ENCODE assay signal across 8 cellular contexts in genomic region chr1:961132-961652, GRCh38. TPM values are rescaled to one million over a fixed set of nuclear protein-coding genes. Genes with fewer than 3 reads are reported as not detected.
DNase-seq lines count a peak whose midpoint lies in the region; ATAC-seq and TF ChIP-seq lines count a peak whose summit lies in the region.

No MANE protein-coding gene starts in this region.

- H2BK5ac ChIP-seq in neuronal stem cell (ENCODE audit: low read length), result no peak overlapping the region

- no peak overlapping the region for H3K27ac ChIP-seq in CD4-positive, alpha-beta T cell (ENCODE audit: low read depth, low read length)
- no peak overlapping the region for H3K27ac ChIP-seq in ectodermal cell (ENCODE audit: insufficient read depth, low read depth, low read length, poor library complexity, severe bottlenecking)
- H3K27ac ChIP-seq in neuronal stem cell (replicated peaks; ENCODE audit: low read length), result no peak overlapping the region

- H3K14ac ChIP-seq in neuronal stem cell (ENCODE audit: low read length), result peak overlapping the region; percentile 56

- H2AFZ ChIP-seq in neuronal stem cell (ENCODE audit: low read length), result peak overlapping the region; percentile 90

- H3K27me3 ChIP-seq in CD4-positive, alpha-beta T cell (ENCODE audit: control insufficient read depth, insufficient read depth, low read length), result no peaks in the 10 kb centered on the region
- H3K27me3 ChIP-seq in ectodermal cell (ENCODE audit: control insufficient read depth, insufficient read depth, low read length, poor library complexity, severe bottlenecking) (peaks cover 35% of the 10 kb centered on the region), neuronal stem cell (ENCODE audit: control insufficient read depth in 3 of 3, insufficient read depth in 3 of 3, low read depth in 1 of 3, low read length in 3 of 3) (peaks cover 4 to 28% (median 6%) of the 10 kb centered on the region in 3 experiments)

- H3K9me3 Mint-ChIP-seq in CD4-positive, alpha-beta T cell, result no peaks in the 10 kb centered on the region

- peak overlapping the region; percentile 93 for H3K4me2 ChIP-seq in neuronal stem cell (ENCODE audit: insufficient read depth, low read length, poor library complexity, severe bottlenecking)

- no peak overlapping the region for H2BK120ac ChIP-seq in neuronal stem cell (ENCODE audit: low read depth, low read length)

- H3K4me1 ChIP-seq in ectodermal cell (ENCODE audit: control insufficient read depth, insufficient read depth, low read length) (peaks cover under 1% of the 10 kb centered on the region), neuronal stem cell (ENCODE audit: control insufficient read depth in 2 of 2, insufficient read depth in 1 of 2, low read depth in 1 of 2, low read length in 2 of 2) (peaks cover 1 to 5% of the 10 kb centered on the region in 2 donors)

- POLR2A ChIA-PET in CD4-positive, alpha-beta T cell (lab: Charles Lee), result no interaction called here

- intact Hi-C loops in CD4-positive, alpha-beta T cell (cut with DNase I, micrococcal nuclease), result no loop called here

- no peak for TF ChIP-seq CTCF in CD4-positive, alpha-beta T cell (IDR thresholded peaks at IDR 0.05)
- no peak for TF ChIP-seq CTCF in LNCaP clone FGC (IDR thresholded peaks at IDR 0.05; ENCODE audit: control insufficient read depth, extremely low read depth, insufficient read depth)

- CTCF ChIA-PET in CD4-positive, alpha-beta T cell (lab: Charles Lee), result no interaction called here

- H4K91ac ChIP-seq in neuronal stem cell (ENCODE audit: low read depth, low read length, poor library complexity), result no peak overlapping the region

- H3K27ac Mint-ChIP-seq in CD4-positive, alpha-beta T cell, result no peak overlapping the region

- H2BK12ac ChIP-seq in neuronal stem cell (ENCODE audit: low read length), result no peak overlapping the region

- H4K8ac ChIP-seq in neuronal stem cell (ENCODE audit: low read depth, low read length), result no peak overlapping the region

- WGBS in ectodermal cell, 2 experiments, result 31% methylated on average over 54 of the region's 54 CpGs
- no CpG with 5 or more reads among the region's 54 CpGs for WGBS in neuronal stem cell (ENCODE audit: extremely low coverage in 2 of 2, insufficient read length in 2 of 2, insufficient replicate concordance in 1 of 2), 2 donors

- H3K4me1 Mint-ChIP-seq in CD4-positive, alpha-beta T cell (ENCODE audit: low read depth), result peaks cover 16% of the 10 kb centered on the region

- H3K79me1 ChIP-seq in neuronal stem cell (ENCODE audit: low read depth, low read length), result peaks cover 11% of the 10 kb centered on the region

- peak overlapping the region; percentile 77 for H3K9ac ChIP-seq in neuronal stem cell (ENCODE audit: low read depth, low read length, poor library complexity)

- peak overlapping the region; percentile 87 for H3K18ac ChIP-seq in neuronal stem cell (ENCODE audit: low read length)

- no peak for DNase-seq in CD4-positive, alpha-beta T cell
- DNase-seq in LNCaP clone FGC (ENCODE audit: low read depth), result no peak
- no peak for DNase-seq in neuronal stem cell (ENCODE audit: low spot score)
- DNase-seq in activated CD8-positive, alpha-beta memory T cell treated with anti-CD3 and anti-CD28 coated beads, Interleukin-2, amount 50 U/mL, for 48 hours, result no peak
- DNase-seq in AG08395 (ENCODE audit: low spot score), result no peak

- H3K23ac ChIP-seq in neuronal stem cell (ENCODE audit: low read depth, low read length, poor library complexity), result peak overlapping the region; percentile 89

- H2AK5ac ChIP-seq in neuronal stem cell (ENCODE audit: low read depth, low read length), result peak overlapping the region; percentile 43

- H2BK15ac ChIP-seq in neuronal stem cell (ENCODE audit: low read length), result peak overlapping the region; percentile 1

- H3K36me3 Mint-ChIP-seq in CD4-positive, alpha-beta T cell (ENCODE audit: low read depth), result peaks cover 18% of the 10 kb centered on the region

- no peaks in the 10 kb centered on the region for H3K27me3 Mint-ChIP-seq in CD4-positive, alpha-beta T cell

- H3K4ac ChIP-seq in neuronal stem cell (ENCODE audit: low read length), result no peak overlapping the region

- H3K4me3 ChIP-seq in LNCaP clone FGC (ENCODE audit: low read depth, low read length) (peak overlapping the region; percentile 64), ectodermal cell (ENCODE audit: insufficient read depth, low read depth, low read length) (peak overlapping the region; percentile 66), neuronal stem cell (ENCODE audit: low read length in 2 of 2) (peak overlapping the region; percentile 64 to 94)

- ATAC-seq in CD4-positive, alpha-beta T cell (ENCODE audit: poor library complexity), result no peak
- ATAC-seq in HG03280 (IDR thresholded peaks at IDR 0.05; ENCODE audit: unreplicated experiment) (no peak), HG03354 (IDR thresholded peaks at IDR 0.05; ENCODE audit: poor library complexity, severe bottlenecking, unreplicated experiment) (no peak)

- H3K36me3 ChIP-seq in ectodermal cell (ENCODE audit: control insufficient read depth, insufficient read depth, low read length) (peaks cover 5% of the 10 kb centered on the region), neuronal stem cell (replicated peaks in 1 of 2; ENCODE audit: control insufficient read depth in 2 of 2, insufficient read depth in 2 of 2, low read length in 2 of 2) (peaks cover 16 to 41% of the 10 kb centered on the region in 2 donors)

- peak overlapping the region; percentile 82 for H3K4me3 Mint-ChIP-seq in CD4-positive, alpha-beta T cell

- no peaks in the 10 kb centered on the region for H3K9me3 ChIP-seq in CD4-positive, alpha-beta T cell (ENCODE audit: control insufficient read depth, low read length)
- H3K9me3 ChIP-seq in ectodermal cell (ENCODE audit: control insufficient read depth, low read length) (no peaks in the 10 kb centered on the region), neuronal stem cell (replicated peaks in 1 of 2; ENCODE audit: control insufficient read depth in 2 of 2, insufficient read depth in 1 of 2, low read depth in 1 of 2, low read length in 2 of 2) (no peaks in the 10 kb centered on the region)

RNA-seq across cellular contexts. Expression of gene KLHL17, which starts 0.8 kb away (rescaled TPM):
- 10 to 100 TPM; 13.9 TPM for total RNA-seq in CD4-positive, alpha-beta T cell
- 27.9 TPM for polyA plus RNA-seq in ectodermal cell (2013, experiment 1 of 4)
- polyA plus RNA-seq in ectodermal cell (2013, experiment 2 of 4), result 23.2 TPM
- polyA plus RNA-seq in ectodermal cell (2013, experiment 3 of 4), result 24.3 TPM
- 26.7 TPM for polyA plus RNA-seq in ectodermal cell (2013, experiment 4 of 4)
- 22.0 TPM for polyA plus RNA-seq in neuronal stem cell (2013, experiment 1 of 2)
- 20.9 TPM for polyA plus RNA-seq in neuronal stem cell (2013, experiment 2 of 2)

RNA-seq across cellular contexts. Expression of gene NOC2L, which starts 2.1 kb away (rescaled TPM):
- 10 to 100 TPM; 50.2 to 52.0 TPM for total RNA-seq in CD4-positive, alpha-beta T cell
- 90.0 TPM for polyA plus RNA-seq in ectodermal cell (2013, experiment 1 of 4)
- 87.3 TPM for polyA plus RNA-seq in ectodermal cell (2013, experiment 2 of 4)
- 58.0 TPM for polyA plus RNA-seq in ectodermal cell (2013, experiment 3 of 4)
- polyA plus RNA-seq in ectodermal cell (2013, experiment 4 of 4), result 57.1 TPM
- 33.5 TPM for polyA plus RNA-seq in neuronal stem cell (2013, experiment 1 of 2)
- 32.6 TPM for polyA plus RNA-seq in neuronal stem cell (2013, experiment 2 of 2)

RNA-seq across cellular contexts. Expression of gene PLEKHN1, which starts 5.1 kb away (rescaled TPM):
- total RNA-seq in CD4-positive, alpha-beta T cell, result under 1 TPM; 0.69 to 0.95 TPM
- polyA plus RNA-seq in ectodermal cell (2013, experiment 1 of 4), result not detected
- polyA plus RNA-seq in ectodermal cell (2013, experiment 2 of 4), result 0.14 TPM
- polyA plus RNA-seq in ectodermal cell (2013, experiment 3 of 4), result not detected
- polyA plus RNA-seq in ectodermal cell (2013, experiment 4 of 4), result 0.08 TPM
- 0.07 TPM for polyA plus RNA-seq in neuronal stem cell (2013, experiment 1 of 2)
- polyA plus RNA-seq in neuronal stem cell (2013, experiment 2 of 2), result 0.03 TPM

RNA-seq across cellular contexts. Expression of gene PERM1, which starts 20.7 kb away (rescaled TPM):
- not detected for total RNA-seq in CD4-positive, alpha-beta T cell
- polyA plus RNA-seq in ectodermal cell (2013, experiment 1 of 4), result not detected
- not detected for polyA plus RNA-seq in ectodermal cell (2013, experiment 2 of 4)
- polyA plus RNA-seq in ectodermal cell (2013, experiment 3 of 4), result not detected
- polyA plus RNA-seq in ectodermal cell (2013, experiment 4 of 4), result not detected
- not detected for polyA plus RNA-seq in neuronal stem cell (2013, experiment 1 of 2)
- 0.01 TPM for polyA plus RNA-seq in neuronal stem cell (2013, experiment 2 of 2)

RNA-seq across cellular contexts. Expression of gene SAMD11, which starts 37.5 kb away (rescaled TPM):
- total RNA-seq in CD4-positive, alpha-beta T cell, result not detected
- 5.1 TPM for polyA plus RNA-seq in ectodermal cell (2013, experiment 1 of 4)
- polyA plus RNA-seq in ectodermal cell (2013, experiment 2 of 4), result 4.9 TPM
- 10.0 TPM for polyA plus RNA-seq in ectodermal cell (2013, experiment 3 of 4)
- polyA plus RNA-seq in ectodermal cell (2013, experiment 4 of 4), result 10.2 TPM
- polyA plus RNA-seq in neuronal stem cell (2013, experiment 1 of 2), result 0.21 TPM
- 0.32 TPM for polyA plus RNA-seq in neuronal stem cell (2013, experiment 2 of 2)
